Comparison of ENCODE assay signal across 8 cellular contexts in genomic region chr9:121700165-121700830, GRCh38. TPM values are rescaled to one million over a fixed set of nuclear protein-coding genes. Genes with fewer than 3 reads are reported as not detected.
DNase-seq lines count a peak whose midpoint lies in the region; ATAC-seq and TF ChIP-seq lines count a peak whose summit lies in the region.

No MANE protein-coding gene starts in this region.

- H2AFZ ChIP-seq in neuron (ENCODE audit: low read depth, low read length), result no peak overlapping the region

- TF ChIP-seq CTCF in WI38 (IDR thresholded peaks at IDR 0.05; ENCODE audit: low read depth, low read length), result peak; percentile 43
- TF ChIP-seq CTCF in foreskin keratinocyte (conservative IDR thresholded peaks at IDR 0.05), result peak; percentile 79

- DNase-seq in DMS79 (lab: John Stamatoyannopoulos, UW), result peak; percentile 77
- peak; percentile 91 to 96 for DNase-seq in foreskin keratinocyte
- no peak for DNase-seq in LoVo (ENCODE audit: low spot score)
- DNase-seq in foreskin melanocyte, result no peak

- H3K27me3 ChIP-seq in HUES48 (ENCODE audit: control insufficient read depth, insufficient read depth, low read length), result peaks cover 10% of the 10 kb centered on the region; the same call in 1 of the 2 replicates
- no peaks in the 10 kb centered on the region for H3K27me3 ChIP-seq in foreskin keratinocyte
- no peaks in the 10 kb centered on the region for H3K27me3 ChIP-seq in neuron (ENCODE audit: insufficient read depth, low read length)

- H3K27ac ChIP-seq in HUES48 (ENCODE audit: low read depth, low read length), result no peak overlapping the region
- H3K27ac ChIP-seq in foreskin keratinocyte, result peak overlapping the region; percentile 12

- peak overlapping the region; percentile 66 for H3K4me3 ChIP-seq in HUES48 (ENCODE audit: low read depth, low read length)
- peak overlapping the region; percentile 80 for H3K4me3 ChIP-seq in WI38 (ENCODE audit: low read depth, low read length)
- peak overlapping the region; percentile 74 for H3K4me3 ChIP-seq in neuron (ENCODE audit: low read length)

- no peaks in the 10 kb centered on the region for H3K36me3 ChIP-seq in HUES48 (ENCODE audit: control insufficient read depth, insufficient read depth, low read length)
- H3K36me3 ChIP-seq in neuron (ENCODE audit: insufficient read depth, low read length), result no peaks in the 10 kb centered on the region

- no peaks in the 10 kb centered on the region for H3K4me1 ChIP-seq in HUES48 (ENCODE audit: control insufficient read depth, insufficient read depth, low read length)
- peaks cover 33% of the 10 kb centered on the region for H3K4me1 ChIP-seq in foreskin keratinocyte
- H3K4me1 ChIP-seq in neuron (ENCODE audit: insufficient read depth, low read length), result peaks cover 23% of the 10 kb centered on the region

- H3K9ac ChIP-seq in HUES48 (ENCODE audit: low read depth, low read length), result no peak overlapping the region

- ATAC-seq in foreskin keratinocyte, result peak; percentile 83
- no peak for ATAC-seq in HG02840 (IDR thresholded peaks at IDR 0.05; ENCODE audit: low FRiP score, unreplicated experiment)

- no peaks in the 10 kb centered on the region for H3K9me3 ChIP-seq in HUES48 (ENCODE audit: control insufficient read depth, insufficient read depth, low read length)
- no peaks in the 10 kb centered on the region for H3K9me3 ChIP-seq in neuron (ENCODE audit: low read length)

RNA-seq across cellular contexts. Expression of gene DAB2IP, which starts 48.9 kb away (rescaled TPM):
- 26.5 and 26.6 TPM in 2 replicates for total RNA-seq in foreskin keratinocyte
- polyA plus RNA-seq in foreskin keratinocyte, result 12.5 and 14.1 TPM in 2 replicates

Comparison
In these comparisons a context has a peak if more than half of its experiments do, and no peak if none do; other contexts are left out.
1. DNase-seq: peak in DMS79 (single experiment) and foreskin keratinocyte (2 of 2); none in LoVo (single experiment) and foreskin melanocyte (single experiment).
2. Peak in every context shown above with its lines, with median percentiles within 50 percentile points of each other: H3K4me3 ChIP-seq.